1 cellular context compared by ENCODE assay signal in genomic region chr11:567036-567628, GRCh38.
TF ChIP-seq lines count a peak whose summit lies in the region.

No MANE protein-coding gene starts in this region.

TF ChIP-seq in GM12878, 131 proteins besides CTCF, POLR2A, EP300 and RAD21:
- TF ChIP-seq ZNF24 (IDR thresholded peaks at IDR 0.05) (no peak), ZSCAN29 (IDR thresholded peaks at IDR 0.05) (no peak), SIN3A (IDR thresholded peaks at IDR 0.05; ENCODE audit: low read depth, low read length) (no peak), CHD1 (IDR thresholded peaks at IDR 0.05; ENCODE audit: low read depth, low read length) (no peak)
- TF ChIP-seq, protein P1, sequence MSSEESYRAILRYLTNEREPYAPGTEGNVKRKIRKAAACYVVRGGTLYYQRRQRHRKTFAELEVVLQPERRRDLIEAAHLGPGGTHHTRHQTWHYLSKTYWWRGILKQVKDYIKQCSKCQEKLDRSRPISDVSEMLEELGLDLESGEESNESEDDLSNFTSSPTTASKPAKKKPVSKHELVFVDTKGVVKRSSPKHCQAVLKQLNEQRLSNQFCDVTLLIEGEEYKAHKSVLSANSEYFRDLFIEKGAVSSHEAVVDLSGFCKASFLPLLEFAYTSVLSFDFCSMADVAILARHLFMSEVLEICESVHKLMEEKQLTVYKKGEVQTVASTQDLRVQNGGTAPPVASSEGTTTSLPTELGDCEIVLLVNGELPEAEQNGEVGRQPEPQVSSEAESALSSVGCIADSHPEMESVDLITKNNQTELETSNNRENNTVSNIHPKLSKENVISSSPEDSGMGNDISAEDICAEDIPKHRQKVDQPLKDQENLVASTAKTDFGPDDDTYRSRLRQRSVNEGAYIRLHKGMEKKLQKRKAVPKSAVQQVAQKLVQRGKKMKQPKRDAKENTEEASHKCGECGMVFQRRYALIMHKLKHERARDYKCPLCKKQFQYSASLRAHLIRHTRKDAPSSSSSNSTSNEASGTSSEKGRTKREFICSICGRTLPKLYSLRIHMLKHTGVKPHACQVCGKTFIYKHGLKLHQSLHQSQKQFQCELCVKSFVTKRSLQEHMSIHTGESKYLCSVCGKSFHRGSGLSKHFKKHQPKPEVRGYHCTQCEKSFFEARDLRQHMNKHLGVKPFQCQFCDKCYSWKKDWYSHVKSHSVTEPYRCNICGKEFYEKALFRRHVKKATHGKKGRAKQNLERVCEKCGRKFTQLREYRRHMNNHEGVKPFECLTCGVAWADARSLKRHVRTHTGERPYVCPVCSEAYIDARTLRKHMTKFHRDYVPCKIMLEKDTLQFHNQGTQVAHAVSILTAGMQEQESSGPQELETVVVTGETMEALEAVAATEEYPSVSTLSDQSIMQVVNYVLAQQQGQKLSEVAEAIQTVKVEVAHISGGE (CRISPR knock-in tag; IDR thresholded peaks at IDR 0.05): no peak
- TF ChIP-seq, protein P2, sequence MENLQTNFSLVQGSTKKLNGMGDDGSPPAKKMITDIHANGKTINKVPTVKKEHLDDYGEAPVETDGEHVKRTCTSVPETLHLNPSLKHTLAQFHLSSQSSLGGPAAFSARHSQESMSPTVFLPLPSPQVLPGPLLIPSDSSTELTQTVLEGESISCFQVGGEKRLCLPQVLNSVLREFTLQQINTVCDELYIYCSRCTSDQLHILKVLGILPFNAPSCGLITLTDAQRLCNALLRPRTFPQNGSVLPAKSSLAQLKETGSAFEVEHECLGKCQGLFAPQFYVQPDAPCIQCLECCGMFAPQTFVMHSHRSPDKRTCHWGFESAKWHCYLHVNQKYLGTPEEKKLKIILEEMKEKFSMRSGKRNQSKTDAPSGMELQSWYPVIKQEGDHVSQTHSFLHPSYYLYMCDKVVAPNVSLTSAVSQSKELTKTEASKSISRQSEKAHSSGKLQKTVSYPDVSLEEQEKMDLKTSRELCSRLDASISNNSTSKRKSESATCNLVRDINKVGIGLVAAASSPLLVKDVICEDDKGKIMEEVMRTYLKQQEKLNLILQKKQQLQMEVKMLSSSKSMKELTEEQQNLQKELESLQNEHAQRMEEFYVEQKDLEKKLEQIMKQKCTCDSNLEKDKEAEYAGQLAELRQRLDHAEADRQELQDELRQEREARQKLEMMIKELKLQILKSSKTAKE (IDR thresholded peaks at IDR 0.05; ENCODE audit: low read depth, poor library complexity, severe bottlenecking): no peak
